22 cellular contexts compared by ENCODE assay signal in the genomic region with DNA sequence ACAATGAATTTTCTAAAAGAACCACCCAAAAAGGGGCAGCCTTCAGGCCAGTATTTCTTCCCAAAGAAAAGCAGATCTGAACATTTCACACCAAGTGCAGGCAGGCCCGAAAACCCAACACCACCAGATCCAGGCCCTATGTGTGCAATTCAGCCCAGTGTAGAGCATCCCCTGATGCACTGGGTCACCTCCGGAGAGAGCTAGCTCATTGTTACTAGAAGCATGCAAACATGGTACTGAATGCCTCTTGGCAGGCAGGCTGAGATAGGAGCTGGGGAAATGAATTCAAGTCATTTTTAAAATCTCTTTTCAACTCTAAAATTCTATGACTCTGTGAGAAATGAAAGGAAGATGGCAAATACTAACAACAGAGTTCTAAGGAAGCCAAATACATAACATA.
DNase-seq lines count a peak whose midpoint lies in the region; ATAC-seq and TF ChIP-seq lines count a peak whose summit lies in the region.
"Had no signal": no experiment of that assay in that cellular context is flagged by ENCODE, and none has a peak within 500 bp of the region (broad histone marks: within the 10 kb centered on the region; RNA-seq: fewer than 3 reads in every experiment).

No MANE protein-coding gene starts in this region.

- no peaks in the 10 kb centered on the region for H3K9me3 Mint-ChIP-seq in activated T-cell treated with anti-CD3 and anti-CD28 coated beads, Interleukin-2, amount 50 U/mL, for 24 hours
- H3K9me3 Mint-ChIP-seq in activated T-cell treated with anti-CD3 and anti-CD28 coated beads, Interleukin-2, amount 50 U/mL, for 72 hours = no peaks in the 10 kb centered on the region
- no peaks in the 10 kb centered on the region for H3K9me3 Mint-ChIP-seq in memory B cell
- H3K9me3 Mint-ChIP-seq in mesothelial cell of epicardium = no peaks in the 10 kb centered on the region
- H3K9me3 Mint-ChIP-seq: CD14-positive monocyte, IgD-negative memory B cell had no signal

- intact Hi-C loops in dorsolateral prefrontal cortex (cut with DNase I) = no loop called here

- TF ChIP-seq CTCF in dorsolateral prefrontal cortex (IDR thresholded peaks at IDR 0.05 in 54 of 56, conservative IDR thresholded peaks at IDR 0.05 in 2 of 56; ENCODE audit: low read depth in 1 of 56, partially characterized antibody in 56 of 56) (no peak), mesothelial cell of epicardium (IDR thresholded peaks at IDR 0.05; ENCODE audit: unreplicated experiment) (no peak)

- no peaks in the 10 kb centered on the region for H3K27me3 ChIP-seq in dorsolateral prefrontal cortex
- H3K27me3 ChIP-seq: Peyer's patch had no signal

- peak overlapping the region; percentile 54 for H3K27ac Mint-ChIP-seq in activated T-cell treated with anti-CD3 and anti-CD28 coated beads, Interleukin-2, amount 50 U/mL, for 24 hours
- H3K27ac Mint-ChIP-seq in activated T-cell treated with anti-CD3 and anti-CD28 coated beads, Interleukin-2, amount 50 U/mL, for 72 hours = no peak overlapping the region
- H3K27ac Mint-ChIP-seq in memory B cell = peak overlapping the region; percentile 55
- H3K27ac Mint-ChIP-seq in mesothelial cell of epicardium = no peak overlapping the region
- H3K27ac Mint-ChIP-seq: B cell had no signal

- H3K27ac ChIP-seq in dorsolateral prefrontal cortex = peak overlapping the region; percentile 49 to 100 (median 98)
- H3K27ac ChIP-seq in temporal lobe (ENCODE audit: low read depth, low read length) = peak overlapping the region; percentile 85
- H3K27ac ChIP-seq: A549, Peyer's patch had no signal

- H3K4me3 ChIP-seq in dorsolateral prefrontal cortex = no peak overlapping the region
- H3K4me3 ChIP-seq: A549, Peyer's patch had no signal

- no peak for DNase-seq in activated T-cell treated with anti-CD3 and anti-CD28 coated beads, Interleukin-2, amount 50 U/mL, for 24 hours
- no peak for DNase-seq in activated T-cell treated with anti-CD3 and anti-CD28 coated beads, Interleukin-2, amount 50 U/mL, for 72 hours
- DNase-seq in dorsolateral prefrontal cortex (peak in 1 of 10 donors; percentile 29), memory B cell (ENCODE audit: low spot score in 2 of 2) (no peak), SHP77 treated with DMSO at 0.1 percent for 48 hours (lab: John Stamatoyannopoulos, UW) (no peak), mesothelial cell of epicardium (ENCODE audit: low spot score in 2 of 2, unreplicated experiment in 2 of 2) (no peak), T-helper 9 cell (no peak)
- DNase-seq: EL, GF-D8, NCI-H1105, NCI-H146, NCI-H2029 treated with DMSO at 0.1 percent for 48 hours, NCI-H2171, NCI-H345, NCI-H524 treated with DMSO at 0.1 percent for 48 hours, NCI-H82, Peyer's patch had no signal

- H3K27me3 Mint-ChIP-seq in activated T-cell treated with anti-CD3 and anti-CD28 coated beads, Interleukin-2, amount 50 U/mL, for 24 hours = no peaks in the 10 kb centered on the region
- H3K27me3 Mint-ChIP-seq in activated T-cell treated with anti-CD3 and anti-CD28 coated beads, Interleukin-2, amount 50 U/mL, for 72 hours (ENCODE audit: low read depth) = no peaks in the 10 kb centered on the region
- no peaks in the 10 kb centered on the region for H3K27me3 Mint-ChIP-seq in memory B cell
- H3K27me3 Mint-ChIP-seq in mesothelial cell of epicardium (ENCODE audit: low read depth) = no peaks in the 10 kb centered on the region
- H3K27me3 Mint-ChIP-seq: B cell, IgD-negative memory B cell had no signal

- peaks cover 71% of the 10 kb centered on the region for H3K36me3 Mint-ChIP-seq in activated T-cell treated with anti-CD3 and anti-CD28 coated beads, Interleukin-2, amount 50 U/mL, for 24 hours (ENCODE audit: low read depth)
- H3K36me3 Mint-ChIP-seq in activated T-cell treated with anti-CD3 and anti-CD28 coated beads, Interleukin-2, amount 50 U/mL, for 72 hours (ENCODE audit: insufficient read depth in 2 of 2) = peaks cover 2 to 8% of the 10 kb centered on the region in 2 donors
- H3K36me3 Mint-ChIP-seq in memory B cell (peaks cover 13% of the 10 kb centered on the region), mesothelial cell of epicardium (no peaks in the 10 kb centered on the region)

- H3K4me1 Mint-ChIP-seq in activated T-cell treated with anti-CD3 and anti-CD28 coated beads, Interleukin-2, amount 50 U/mL, for 24 hours (ENCODE audit: low read depth) = peaks cover 47% of the 10 kb centered on the region
- peaks cover 31% of the 10 kb centered on the region for H3K4me1 Mint-ChIP-seq in activated T-cell treated with anti-CD3 and anti-CD28 coated beads, Interleukin-2, amount 50 U/mL, for 72 hours (ENCODE audit: low read depth)
- H3K4me1 Mint-ChIP-seq in memory B cell = peaks cover 12% of the 10 kb centered on the region
- H3K4me1 Mint-ChIP-seq in mesothelial cell of epicardium = peaks cover 15% of the 10 kb centered on the region
- H3K4me1 Mint-ChIP-seq: CD14-positive monocyte had no signal

- no peak overlapping the region for H3K4me3 Mint-ChIP-seq in activated T-cell treated with anti-CD3 and anti-CD28 coated beads, Interleukin-2, amount 50 U/mL, for 24 hours
- H3K4me3 Mint-ChIP-seq in activated T-cell treated with anti-CD3 and anti-CD28 coated beads, Interleukin-2, amount 50 U/mL, for 72 hours = no peak overlapping the region
- H3K4me3 Mint-ChIP-seq in memory B cell (no peak overlapping the region), mesothelial cell of epicardium (no peak overlapping the region)
- H3K4me3 Mint-ChIP-seq: B cell, CD14-positive monocyte, IgD-negative memory B cell had no signal

- no peak for ATAC-seq in activated T-cell treated with anti-CD3 and anti-CD28 coated beads, Interleukin-2, amount 50 U/mL, for 72 hours (replicated peaks in 1 of 2)
- ATAC-seq in memory B cell (ENCODE audit: low read depth) = no peak
- ATAC-seq: A549 had no signal

Comparison
In these comparisons a context has a peak if more than half of its experiments do, and no peak if none do; other contexts are left out.
1. H3K27ac Mint-ChIP-seq: peak in activated T-cell treated with anti-CD3 and anti-CD28 coated beads, Interleukin-2, amount 50 U/mL, for 24 hours (single experiment) and memory B cell (single experiment); none in activated T-cell treated with anti-CD3 and anti-CD28 coated beads, Interleukin-2, amount 50 U/mL, for 72 hours (single experiment) and mesothelial cell of epicardium (single experiment).